Comparison of ENCODE assay signal across 32 cellular contexts in the genomic region with DNA sequence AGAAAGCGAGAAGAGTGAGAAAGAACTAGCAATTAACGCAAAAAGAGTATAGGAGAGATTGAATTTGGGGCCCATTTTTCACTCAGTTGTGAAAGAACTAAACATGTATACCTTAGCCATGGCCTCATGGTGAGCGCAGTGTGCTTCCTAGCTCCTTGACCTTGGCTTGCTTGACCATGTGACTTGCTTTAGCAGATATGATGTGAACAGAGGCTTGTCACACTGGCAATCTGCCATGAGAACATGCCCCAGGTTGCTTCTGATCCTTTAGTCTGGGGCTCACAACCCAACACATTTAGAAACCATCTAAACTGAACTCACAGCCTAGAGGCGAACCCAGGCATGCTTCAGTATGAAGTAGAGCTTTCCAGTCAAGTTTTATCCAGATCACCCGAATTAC.
DNase-seq lines count a peak whose midpoint lies in the region; ATAC-seq, FAIRE-seq and TF ChIP-seq lines count a peak whose summit lies in the region.
"Had no signal": no experiment of that assay in that cellular context is flagged by ENCODE, and none has a peak within 500 bp of the region (broad histone marks: within the 10 kb centered on the region; RNA-seq: fewer than 3 reads in every experiment).

No MANE protein-coding gene starts in this region.

- peaks cover 13% of the 10 kb centered on the region for H3K4me1 Mint-ChIP-seq in astrocyte (ENCODE audit: low read depth, unreplicated experiment)
- H3K4me1 Mint-ChIP-seq: activated CD8-positive, alpha-beta memory T cell treated with anti-CD3 and anti-CD28 coated beads, Interleukin-2, amount 10 ng/mL, durations not matched to agents 7 days and 5 days; activated naive CD8-positive, alpha-beta T cell treated with anti-CD3 and anti-CD28 coated beads, Interleukin-2, amount 50 U/mL, for 24 hours; T-helper 17 cell had no signal

- DNase-seq in DMS53 (lab: John Stamatoyannopoulos, UW) (peak; percentile 7), DMS53 treated with DMSO at 0.1 percent for 48 hours (lab: John Stamatoyannopoulos, UW; ENCODE audit: unreplicated experiment) (no peak), Daoy (ENCODE audit: low read depth) (peak; percentile 21), astrocyte (ENCODE audit: low read depth) (no peak), iris pigment epithelial cell (ENCODE audit: low read depth) (peak; percentile 57), occipital lobe (lab: John Stamatoyannopoulos, UW) (no peak)
- DNase-seq: activated CD4-positive, alpha-beta T cell treated with anti-CD3 and anti-CD28 coated beads, Interleukin-2, amount 50 U/mL, for 4 hours; activated CD4-positive, CD25-positive, alpha-beta regulatory T cell; activated CD8-positive, alpha-beta memory T cell treated with anti-CD3 and anti-CD28 coated beads, Interleukin-2, amount 10 ng/mL, durations not matched to agents 7 days and 5 days; activated naive CD4-positive, alpha-beta T cell; activated naive CD8-positive, alpha-beta T cell treated with anti-CD3 and anti-CD28 coated beads, Interleukin-2, amount 50 U/mL, for 24 hours; activated T-cell treated with anti-CD3 and anti-CD28 coated beads, Interleukin-2, amount 50 U/mL, for 48 hours; cerebellar nuclear complex; COR-L47; dorsolateral prefrontal cortex; esophagus squamous epithelium; MG63; NCI-H2029 treated with DMSO at 0.1 percent for 48 hours; NCI-H2227 treated with DMSO at 0.1 percent for 48 hours; stimulated activated CD4-positive, alpha-beta T cell treated with anti-CD3 and anti-CD28 coated beads, Interleukin-4, amount 100 ng/mL, for 1 hour; stomach; T-helper 17 cell had no signal

- no peaks in the 10 kb centered on the region for H3K27me3 ChIP-seq in astrocyte (ENCODE audit: insufficient read depth, low read length)
- H3K27me3 ChIP-seq: esophagus squamous epithelium, MG63, stomach had no signal

- no peak overlapping the region for H3K4me3 ChIP-seq in astrocyte (ENCODE audit: insufficient read depth, low read depth, low read length)
- H3K4me3 ChIP-seq: dorsolateral prefrontal cortex, esophagus squamous epithelium, GM23338, MG63, stomach had no signal

- H2AFZ ChIP-seq in astrocyte (ENCODE audit: low read depth, low read length): no peak overlapping the region
- H2AFZ ChIP-seq: GM23338 had no signal

- H3K9me3 Mint-ChIP-seq in astrocyte (ENCODE audit: unreplicated experiment): no peaks in the 10 kb centered on the region
- H3K9me3 Mint-ChIP-seq: activated naive CD8-positive, alpha-beta T cell treated with anti-CD3 and anti-CD28 coated beads, Interleukin-2, amount 50 U/mL, for 24 hours; GM23338 had no signal

- H3K9me3 ChIP-seq in astrocyte (ENCODE audit: insufficient read depth, low read depth, low read length): no peaks in the 10 kb centered on the region
- H3K9me3 ChIP-seq: esophagus squamous epithelium, MG63, stomach had no signal

- H3K27ac ChIP-seq in astrocyte (ENCODE audit: low read depth, low read length): peak overlapping the region; percentile 96
- H3K27ac ChIP-seq: 22Rv1, C4-2B, dorsolateral prefrontal cortex, esophagus squamous epithelium, stomach had no signal

- H3K27me3 Mint-ChIP-seq in astrocyte (ENCODE audit: low read depth, unreplicated experiment): no peaks in the 10 kb centered on the region
- H3K27me3 Mint-ChIP-seq: activated CD8-positive, alpha-beta memory T cell treated with anti-CD3 and anti-CD28 coated beads, Interleukin-2, amount 10 ng/mL, durations not matched to agents 7 days and 5 days; activated naive CD8-positive, alpha-beta T cell treated with anti-CD3 and anti-CD28 coated beads, Interleukin-2, amount 50 U/mL, for 24 hours; T-helper 17 cell had no signal

- H3K79me2 ChIP-seq in astrocyte (ENCODE audit: insufficient read depth, low read length): no peaks in the 10 kb centered on the region

- H3K9ac ChIP-seq in astrocyte (ENCODE audit: low read length): no peak overlapping the region

- H3K4me2 ChIP-seq in astrocyte (ENCODE audit: low read length): no peak overlapping the region
- H3K4me2 ChIP-seq: GM23338 had no signal

- TF ChIP-seq CTCF in astrocyte (IDR thresholded peaks at IDR 0.05; ENCODE audit: insufficient read depth, low read depth, low read length): no peak

- ATAC-seq in HG03521 (IDR thresholded peaks at IDR 0.05; ENCODE audit: unreplicated experiment): no peak
- no peak for ATAC-seq in GM18907 (IDR thresholded peaks at IDR 0.05; ENCODE audit: unreplicated experiment)
- ATAC-seq: activated CD8-positive, alpha-beta memory T cell treated with anti-CD3 and anti-CD28 coated beads, Interleukin-2, amount 10 ng/mL, durations not matched to agents 7 days and 5 days; activated naive CD8-positive, alpha-beta T cell treated with anti-CD3 and anti-CD28 coated beads, Interleukin-2, amount 50 U/mL, for 24 hours; GM23338; sciatic nerve; T-helper 17 cell had no signal

- peak; percentile 26 for FAIRE-seq in astrocyte (lab: Jason Lieb, UNC)
- FAIRE-seq: endometrium, frontal cortex, TTC549, urothelium cell line had no signal

- no peaks in the 10 kb centered on the region for H3K36me3 Mint-ChIP-seq in astrocyte (ENCODE audit: low read depth, unreplicated experiment)
- H3K36me3 Mint-ChIP-seq: activated CD8-positive, alpha-beta memory T cell treated with anti-CD3 and anti-CD28 coated beads, Interleukin-2, amount 10 ng/mL, durations not matched to agents 7 days and 5 days had no signal

- no peaks in the 10 kb centered on the region for H3K36me3 ChIP-seq in astrocyte (ENCODE audit: insufficient read depth, low read length)
- H3K36me3 ChIP-seq: esophagus squamous epithelium, MG63, stomach had no signal

- peak overlapping the region; percentile 89 for H3K27ac Mint-ChIP-seq in astrocyte (ENCODE audit: unreplicated experiment)
- H3K27ac Mint-ChIP-seq: activated CD8-positive, alpha-beta memory T cell treated with anti-CD3 and anti-CD28 coated beads, Interleukin-2, amount 10 ng/mL, durations not matched to agents 7 days and 5 days; activated naive CD8-positive, alpha-beta T cell treated with anti-CD3 and anti-CD28 coated beads, Interleukin-2, amount 50 U/mL, for 24 hours; GM23338; T-helper 17 cell had no signal

- H4K20me1 ChIP-seq in astrocyte (ENCODE audit: insufficient read depth, low read length): no peaks in the 10 kb centered on the region

- H3K4me3 Mint-ChIP-seq in astrocyte (ENCODE audit: unreplicated experiment): no peak overlapping the region
- H3K4me3 Mint-ChIP-seq: activated CD8-positive, alpha-beta memory T cell treated with anti-CD3 and anti-CD28 coated beads, Interleukin-2, amount 10 ng/mL, durations not matched to agents 7 days and 5 days; activated naive CD8-positive, alpha-beta T cell treated with anti-CD3 and anti-CD28 coated beads, Interleukin-2, amount 50 U/mL, for 24 hours; GM23338; T-helper 17 cell had no signal

- H3K4me1 ChIP-seq in astrocyte (ENCODE audit: insufficient read depth, low read length): peaks cover 3% of the 10 kb centered on the region
- H3K4me1 ChIP-seq: esophagus squamous epithelium, stomach had no signal

Comparison
In these comparisons a context has a peak if more than half of its experiments do, and no peak if none do; other contexts are left out.
1. DNase-seq: peak in DMS53 (single experiment), Daoy (single experiment) and iris pigment epithelial cell (single experiment); none in DMS53 treated with DMSO at 0.1 percent for 48 hours (single experiment), astrocyte (single experiment) and occipital lobe (single experiment).